In the genomic region with DNA sequence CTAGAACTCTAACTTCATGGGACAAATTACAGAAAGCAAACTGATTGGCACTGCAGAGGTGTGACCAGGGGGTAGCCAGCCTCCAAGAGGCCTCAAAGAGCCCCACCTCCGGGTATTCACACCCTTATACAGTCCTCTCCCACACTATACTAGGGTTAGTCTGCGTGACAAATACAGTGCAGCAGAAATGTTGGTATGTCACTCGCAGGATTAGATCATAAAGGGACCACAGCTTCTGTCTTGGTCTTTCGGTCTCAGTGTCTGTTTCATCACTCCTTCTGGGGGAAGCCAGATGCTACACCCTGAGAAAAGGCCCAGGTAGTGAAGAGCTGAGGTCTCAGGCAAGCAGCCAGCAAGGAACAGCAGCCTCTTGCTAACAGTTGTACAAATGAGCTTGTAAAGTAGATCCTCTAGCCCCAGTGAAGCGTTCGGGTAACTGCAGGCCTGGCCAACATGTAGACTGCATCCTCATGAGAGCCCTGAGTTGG, we compare ENCODE assay signal across 9 cellular contexts.
DNase-seq lines count a peak whose midpoint lies in the region; ATAC-seq and TF ChIP-seq lines count a peak whose summit lies in the region.
"Had no signal": no experiment of that assay in that cellular context is flagged by ENCODE, and none has a peak within 500 bp of the region (broad histone marks: within the 10 kb centered on the region; RNA-seq: fewer than 3 reads in every experiment).

No MANE protein-coding gene starts in this region.

- no peak overlapping the region for H3K27ac ChIP-seq in mesenchymal stem cell (ENCODE audit: low read length, poor library complexity, severe bottlenecking)
- H3K27ac ChIP-seq: parathyroid adenoma had no signal

- no peak overlapping the region for H2BK15ac ChIP-seq in mesenchymal stem cell (ENCODE audit: low read depth, poor library complexity, severe bottlenecking)

- H3K14ac ChIP-seq in mesenchymal stem cell (ENCODE audit: low read length in 2 of 2), result no peak overlapping the region

- H3K9me3 ChIP-seq in T-helper 17 cell (ENCODE audit: control insufficient read depth, low read length, poor library complexity, severe bottlenecking) (no peaks in the 10 kb centered on the region), mesenchymal stem cell (ENCODE audit: control insufficient read depth, low read length) (no peaks in the 10 kb centered on the region)

- no peaks in the 10 kb centered on the region for H3K4me1 ChIP-seq in mesenchymal stem cell (ENCODE audit: control insufficient read depth, insufficient read depth, low read depth, low read length)

- H3K9ac ChIP-seq in mesenchymal stem cell (ENCODE audit: low read length), result no peak overlapping the region
- H3K9ac ChIP-seq: parathyroid adenoma had no signal

- no peak overlapping the region for H2AFZ ChIP-seq in mesenchymal stem cell (ENCODE audit: low read depth, low read length)
- H2AFZ ChIP-seq: parathyroid adenoma had no signal

- H2BK120ac ChIP-seq in mesenchymal stem cell (ENCODE audit: low read depth, low read length), result no peak overlapping the region

- no peaks in the 10 kb centered on the region for H3K27me3 Mint-ChIP-seq in activated CD4-positive, alpha-beta T cell treated with anti-CD3 and anti-CD28 coated beads, Interleukin-2, amount 10 ng/mL, durations not matched to agents 24 days and 14 days
- no peaks in the 10 kb centered on the region for H3K27me3 Mint-ChIP-seq in T-helper 17 cell

- no peak overlapping the region for H3K4me3 ChIP-seq in mesenchymal stem cell (ENCODE audit: insufficient read depth in 1 of 2, low read depth in 1 of 2, low read length in 2 of 2)

- no peaks in the 10 kb centered on the region for H3K27me3 ChIP-seq in mesenchymal stem cell (ENCODE audit: control insufficient read depth in 1 of 2, insufficient read depth in 1 of 2, low read length in 2 of 2)

- H4K91ac ChIP-seq in mesenchymal stem cell (ENCODE audit: low read length), result no peak overlapping the region

- peak overlapping the region; percentile 45 for H3K4me3 Mint-ChIP-seq in activated CD4-positive, alpha-beta T cell treated with anti-CD3 and anti-CD28 coated beads, Interleukin-2, amount 10 ng/mL, durations not matched to agents 24 days and 14 days
- no peak overlapping the region for H3K4me3 Mint-ChIP-seq in T-helper 17 cell

- WGBS in mesenchymal stem cell, result 97% methylated on average over 4 of the region's 6 CpGs

- H3K4me2 ChIP-seq in mesenchymal stem cell (ENCODE audit: low read length, poor library complexity, severe bottlenecking), result no peak overlapping the region

- no peak for TF ChIP-seq CTCF in omental fat pad (IDR thresholded peaks at IDR 0.05)

- peak overlapping the region in 1 of 2 experiments; percentile 3 for H3K23ac ChIP-seq in mesenchymal stem cell (ENCODE audit: low read length in 2 of 2)

- H2BK5ac ChIP-seq in mesenchymal stem cell (ENCODE audit: low read depth, low read length, poor library complexity, severe bottlenecking), result no peak overlapping the region

- no peak overlapping the region for H2BK12ac ChIP-seq in mesenchymal stem cell (ENCODE audit: low read length in 2 of 2)

- H3K18ac ChIP-seq in mesenchymal stem cell (ENCODE audit: low read depth in 1 of 2, low read length in 2 of 2), result no peak overlapping the region

- H3K27ac Mint-ChIP-seq in activated CD4-positive, alpha-beta T cell treated with anti-CD3 and anti-CD28 coated beads, Interleukin-2, amount 10 ng/mL, durations not matched to agents 24 days and 14 days, result peak overlapping the region; percentile 73
- H3K27ac Mint-ChIP-seq in T-helper 17 cell, result no peak overlapping the region

- peaks cover 17 to 65% of the 10 kb centered on the region in 2 experiments for H3K36me3 ChIP-seq in mesenchymal stem cell (ENCODE audit: control insufficient read depth in 1 of 2, insufficient read depth in 2 of 2, low read depth in 1 of 2, low read length in 2 of 2)

- H3K4me1 Mint-ChIP-seq in activated CD4-positive, alpha-beta T cell treated with anti-CD3 and anti-CD28 coated beads, Interleukin-2, amount 10 ng/mL, durations not matched to agents 24 days and 14 days, result peaks cover 34% of the 10 kb centered on the region
- peaks cover 2% of the 10 kb centered on the region for H3K4me1 Mint-ChIP-seq in T-helper 17 cell

- no peak overlapping the region for H2AK5ac ChIP-seq in mesenchymal stem cell (ENCODE audit: low read length, severe bottlenecking)

- intact Hi-C loops in activated CD4-positive, alpha-beta T cell treated with anti-CD3 and anti-CD28 coated beads, Interleukin-2, amount 10 ng/mL, durations not matched to agents 24 days and 14 days (cut with micrococcal nuclease), result loop anchor here (1.0 to 5.0 kb wide), 3 partner anchors 11 to 95 kb away; partner anchors contain the start of gene NIN

- H4K8ac ChIP-seq in mesenchymal stem cell (ENCODE audit: low read length), result no peak overlapping the region

- peak; percentile 74 for DNase-seq in activated CD4-positive, alpha-beta T cell treated with anti-CD3 and anti-CD28 coated beads, Interleukin-2, amount 10 ng/mL, durations not matched to agents 24 days and 14 days
- DNase-seq in activated CD4-positive, alpha-beta T cell treated with anti-CD3 and anti-CD28 coated beads, Interleukin-2, amount 50 U/mL, for 4 hours, result no peak
- peak; percentile 59 to 66 for DNase-seq in activated T-cell treated with anti-CD3 and anti-CD28 coated beads, Interleukin-2, amount 50 U/mL, for 48 hours
- DNase-seq in stimulated activated naive CD8-positive, alpha-beta T cell treated with anti-CD3 and anti-CD28 coated beads, Interleukin-15, Interleukin-2, amounts not matched to agents 100 U/mL and 50 U/mL, for 24 hours, result peak; percentile 37
- DNase-seq in T-helper 17 cell (no peak), mesenchymal stem cell (no peak), omental fat pad (ENCODE audit: low spot score) (no peak)

- no peaks in the 10 kb centered on the region for H3K9me3 Mint-ChIP-seq in activated CD4-positive, alpha-beta T cell treated with anti-CD3 and anti-CD28 coated beads, Interleukin-2, amount 10 ng/mL, durations not matched to agents 24 days and 14 days

- H3K79me1 ChIP-seq in mesenchymal stem cell (replicated peaks; ENCODE audit: low read length, poor library complexity, severe bottlenecking), result peaks cover 2% of the 10 kb centered on the region

- ATAC-seq in HG02870 (IDR thresholded peaks at IDR 0.05; ENCODE audit: unreplicated experiment) (peak; percentile 89), T-helper 17 cell (no peak), omental fat pad (ENCODE audit: low FRiP score) (no peak)
- peak; percentile 99 for ATAC-seq in stimulated activated naive CD8-positive, alpha-beta T cell treated with anti-CD3 and anti-CD28 coated beads, Interleukin-15, Interleukin-2, amounts not matched to agents 100 U/mL and 50 U/mL, for 24 hours

- peaks cover 54% of the 10 kb centered on the region for H3K36me3 Mint-ChIP-seq in activated CD4-positive, alpha-beta T cell treated with anti-CD3 and anti-CD28 coated beads, Interleukin-2, amount 10 ng/mL, durations not matched to agents 24 days and 14 days (ENCODE audit: low read depth)
- H3K36me3 Mint-ChIP-seq in T-helper 17 cell (ENCODE audit: low read depth), result peaks cover 4% of the 10 kb centered on the region

- no peak overlapping the region for H3K4ac ChIP-seq in mesenchymal stem cell (ENCODE audit: low read depth in 1 of 2, low read length in 2 of 2)

Comparison
In these comparisons a context has a peak if more than half of its experiments do, and no peak if none do; other contexts are left out.
1. DNase-seq: peak in activated CD4-positive, alpha-beta T cell treated with anti-CD3 and anti-CD28 coated beads, Interleukin-2, amount 10 ng/mL, durations not matched to agents 24 days and 14 days (single experiment), activated T-cell treated with anti-CD3 and anti-CD28 coated beads, Interleukin-2, amount 50 U/mL, for 48 hours (2 of 2) and stimulated activated naive CD8-positive, alpha-beta T cell treated with anti-CD3 and anti-CD28 coated beads, Interleukin-15, Interleukin-2, amounts not matched to agents 100 U/mL and 50 U/mL, for 24 hours (single experiment); none in activated CD4-positive, alpha-beta T cell treated with anti-CD3 and anti-CD28 coated beads, Interleukin-2, amount 50 U/mL, for 4 hours (0 of 2), T-helper 17 cell (0 of 3), mesenchymal stem cell (single experiment) and omental fat pad (single experiment).
2. ATAC-seq: peak in HG02870 (single experiment) and stimulated activated naive CD8-positive, alpha-beta T cell treated with anti-CD3 and anti-CD28 coated beads, Interleukin-15, Interleukin-2, amounts not matched to agents 100 U/mL and 50 U/mL, for 24 hours (single experiment); none in T-helper 17 cell (single experiment) and omental fat pad (single experiment).